In genomic region chr12:66131067-66131688, GRCh38 we compare ENCODE assay signal across 1 cellular context.
TF ChIP-seq lines count a peak whose summit lies in the region.

No MANE protein-coding gene starts in this region.

TF ChIP-seq in H1, 55 proteins besides CTCF, POLR2A, EP300 and RAD21:
- no peak for TF ChIP-seq CREB1 (IDR thresholded peaks at IDR 0.05)
- no peak for TF ChIP-seq SIN3A (conservative IDR thresholded peaks at IDR 0.05 in 1 of 2, IDR thresholded peaks at IDR 0.05 in 1 of 2; ENCODE audit: low read depth in 1 of 2, low read length in 2 of 2)
- no peak for TF ChIP-seq TAF7 (optimal IDR thresholded peaks at IDR 0.05; ENCODE audit: borderline replicate concordance, low read depth, low read length)
